Comparison of ENCODE assay signal across 8 cellular contexts in the genomic region with DNA sequence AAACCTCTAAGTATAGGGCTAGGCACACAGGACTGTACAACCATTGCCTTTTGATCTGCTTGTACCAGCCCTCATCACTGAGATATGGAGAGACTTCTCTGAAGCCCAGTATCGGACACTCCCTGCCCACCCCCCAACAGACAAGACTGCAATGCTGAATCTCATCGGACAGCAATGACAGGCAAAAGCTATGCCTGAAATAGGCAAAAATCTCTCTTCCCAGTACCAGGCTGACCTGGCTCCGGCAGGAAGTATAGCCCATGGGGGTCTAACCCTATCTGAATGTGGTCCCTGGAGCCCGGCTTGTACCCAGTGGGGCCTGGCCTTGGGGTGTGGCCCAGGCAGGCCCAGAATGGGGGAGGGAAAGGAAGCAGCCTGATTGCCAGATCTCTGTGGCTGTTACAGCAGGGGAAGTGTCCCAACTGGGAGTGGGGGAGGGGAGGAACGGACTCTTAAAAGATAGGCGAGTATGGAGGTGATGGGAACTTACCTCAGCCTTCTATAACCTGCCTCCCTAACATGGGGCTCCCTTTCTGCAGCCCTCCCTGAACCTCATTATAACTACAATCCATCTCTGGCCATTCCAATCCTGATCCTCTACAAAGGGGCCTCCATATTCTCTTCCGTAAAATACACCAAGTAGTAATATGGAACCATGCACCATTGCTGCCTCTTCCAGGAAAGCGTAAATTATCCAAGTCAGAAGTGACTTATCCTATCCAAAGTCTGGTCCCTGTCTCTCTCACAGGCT. TPM values are rescaled to one million over a fixed set of nuclear protein-coding genes. Genes with fewer than 3 reads are reported as not detected.
A peak's percentile ranks its signal among the peaks of the same experiment; 100 is the strongest.
DNase-seq lines count a peak whose midpoint lies in the region; ATAC-seq and TF ChIP-seq lines count a peak whose summit lies in the region.

No MANE protein-coding gene starts in this region.

- intact Hi-C loops in transverse colon (cut with DNase I; ENCODE audit: low total_unique reads): no loop called here

- H3K9me3 ChIP-seq in transverse colon: no peaks in the 10 kb centered on the region

- H3K36me3 ChIP-seq in transverse colon: no peaks in the 10 kb centered on the region

- peak overlapping the region; percentile 88 for H3K4me3 Mint-ChIP-seq in activated T-cell treated with anti-CD3 and anti-CD28 coated beads, Interleukin-2, amount 50 U/mL, for 24 hours
- peak overlapping the region; percentile 97 for H3K4me3 Mint-ChIP-seq in activated naive CD8-positive, alpha-beta T cell

- H3K4me3 ChIP-seq in transverse colon: no peak overlapping the region

- no peak for DNase-seq in activated T-cell treated with anti-CD3 and anti-CD28 coated beads, Interleukin-2, amount 50 U/mL, for 24 hours
- no peak for DNase-seq in activated T-cell treated with anti-CD3 and anti-CD28 coated beads, Interleukin-2, amount 50 U/mL, for 48 hours
- no peak for DNase-seq in left lobe of liver (ENCODE audit: low spot score)
- DNase-seq in transverse colon: peak; percentile 59
- no peak for DNase-seq in DMS79 treated with DMSO at 0.1 percent for 48 hours (lab: John Stamatoyannopoulos, UW)
- no peak for DNase-seq in activated effector memory CD4-positive, alpha-beta T cell treated with anti-CD3 and anti-CD28 coated beads, Interleukin-2, amount 50 U/mL, for 16 hours
- no peak for DNase-seq in NCI-H526 treated with DMSO at 0.1 percent for 48 hours (lab: John Stamatoyannopoulos, UW)

- H3K4me1 ChIP-seq in transverse colon: peaks cover 20 to 83% (median 34%) of the 10 kb centered on the region in 4 donors

- H3K36me3 Mint-ChIP-seq in activated T-cell treated with anti-CD3 and anti-CD28 coated beads, Interleukin-2, amount 50 U/mL, for 24 hours (ENCODE audit: low read depth): peaks cover 96% of the 10 kb centered on the region
- H3K36me3 Mint-ChIP-seq in activated naive CD8-positive, alpha-beta T cell: peaks cover 28% of the 10 kb centered on the region

- in situ Hi-C loops in transverse colon (cut with MboI; ENCODE audit: low pct_ligation_motif_present in 1 of 4, low pct_unique_long_range_greater_than_20kb in 1 of 4, low sequenced_read_pairs in 3 of 4): no loop called here

- TF ChIP-seq POLR2A in transverse colon (IDR thresholded peaks at IDR 0.05): no peak

- peaks cover 86% of the 10 kb centered on the region for H3K4me1 Mint-ChIP-seq in activated T-cell treated with anti-CD3 and anti-CD28 coated beads, Interleukin-2, amount 50 U/mL, for 24 hours (ENCODE audit: low read depth)
- H3K4me1 Mint-ChIP-seq in activated naive CD8-positive, alpha-beta T cell (ENCODE audit: low read depth): peaks cover 82% of the 10 kb centered on the region

- ATAC-seq in left lobe of liver: peak; percentile 36

- H3K9me3 Mint-ChIP-seq in activated T-cell treated with anti-CD3 and anti-CD28 coated beads, Interleukin-2, amount 50 U/mL, for 24 hours: no peaks in the 10 kb centered on the region
- H3K9me3 Mint-ChIP-seq in activated naive CD8-positive, alpha-beta T cell (ENCODE audit: low read depth): no peaks in the 10 kb centered on the region

- no peaks in the 10 kb centered on the region for H3K27me3 ChIP-seq in transverse colon

- peak overlapping the region; percentile 92 for H3K27ac Mint-ChIP-seq in activated T-cell treated with anti-CD3 and anti-CD28 coated beads, Interleukin-2, amount 50 U/mL, for 24 hours
- H3K27ac Mint-ChIP-seq in activated naive CD8-positive, alpha-beta T cell: peak overlapping the region; percentile 89

- 82 to 100% methylated on average over 2 to 8 of the region's 8 CpGs for WGBS in transverse colon (ENCODE audit: low coverage in 1 of 2), 2 donors

- TF ChIP-seq EP300 in transverse colon (IDR thresholded peaks at IDR 0.05; ENCODE audit: low read depth): no peak

- H3K27ac ChIP-seq in transverse colon: peak overlapping the region in 3 of 4 donors; percentile 11 to 74 (median 45)

- no peak for TF ChIP-seq CTCF in transverse colon (IDR thresholded peaks at IDR 0.05)

- no peaks in the 10 kb centered on the region for H3K27me3 Mint-ChIP-seq in activated T-cell treated with anti-CD3 and anti-CD28 coated beads, Interleukin-2, amount 50 U/mL, for 24 hours
- H3K27me3 Mint-ChIP-seq in activated naive CD8-positive, alpha-beta T cell: no peaks in the 10 kb centered on the region

RNA-seq across cellular contexts. Expression of a gene that starts 6.2 kb away (rescaled TPM):
- total RNA-seq in left lobe of liver (15.5 TPM), transverse colon (100 to 1,000 TPM in 1 of 4 donors, 10 to 100 TPM in 3; 21.7 to 146 (median 80.6) TPM)

RNA-seq across cellular contexts. Expression of a gene that starts 20.9 kb away (rescaled TPM):
- total RNA-seq in left lobe of liver: 45.9 TPM
- 10 to 100 TPM; 41.2 to 79.3 (median 48.0) TPM for total RNA-seq in transverse colon

RNA-seq across cellular contexts. Expression of a gene that starts 26.2 kb away (rescaled TPM):
- 20.8 TPM for total RNA-seq in left lobe of liver
- 10 to 100 TPM in 3 of 4 donors, 1 to 10 TPM in 1; 8.2 to 41.1 (median 37.9) TPM for total RNA-seq in transverse colon

RNA-seq across cellular contexts. Expression of a gene that starts 37.2 kb away (rescaled TPM):
- total RNA-seq in left lobe of liver (24.7 TPM), transverse colon (100 to 1,000 TPM in 1 of 4 donors, 10 to 100 TPM in 3; 37.0 to 103 (median 72.4) TPM)
